ENCODE assay signal across 25 cellular contexts in genomic region chr1:45635211-45635610, GRCh38. TPM values are rescaled to one million over a fixed set of nuclear protein-coding genes. Genes with fewer than 3 reads are reported as not detected.
"Had no signal": no experiment of that assay in that cellular context is flagged by ENCODE, and none has a peak within 500 bp of the region (broad histone marks: within the 10 kb centered on the region; RNA-seq: fewer than 3 reads in every experiment).

No MANE protein-coding gene starts in this region.

- H3K4me3 ChIP-seq: ascending aorta, colonic mucosa, esophagus muscularis mucosa, lower lobe of right lung, sigmoid colon, smooth muscle cell had no signal

- DNase-seq: activated B cell treated with CpG ODN at 0.5 μM for 24 hours; activated CD4-positive, alpha-beta T cell treated with anti-CD3 and anti-CD28 coated beads for 36 hours; activated CD4-positive, alpha-beta T cell treated with anti-CD3 and anti-CD28 coated beads, Interleukin-2, amount 50 U/mL, for 4 hours; activated CD8-positive, alpha-beta memory T cell treated with anti-CD3 and anti-CD28 coated beads for 24 hours; activated CD8-positive, alpha-beta memory T cell treated with anti-CD3 and anti-CD28 coated beads, Interleukin-2, amount 50 U/mL, for 4 hours; activated T-cell treated with anti-CD3 and anti-CD28 coated beads, Interleukin-2, amount 50 U/mL, for 24 hours; brain microvascular endothelial cell; colonic mucosa; hypothalamus; left colon; lower lobe of right lung; naive thymus-derived CD4-positive, alpha-beta T cell; occipital lobe; posterior cingulate gyrus; sigmoid colon; stimulated activated CD4-positive, alpha-beta T cell treated with anti-CD3 and anti-CD28 coated beads, Interleukin-15, amount 100 ng/mL, for 24 hours; stimulated activated naive B cell treated with anti-CD40 and anti-IgM and Interleukin-4, amounts not matched to agents 10 μg/mL and 1 μg/mL and 100 μg/mL, for 72 hours; T1000 had no signal

- H3K27ac ChIP-seq: ascending aorta, brain microvascular endothelial cell, colonic mucosa, esophagus muscularis mucosa, lower lobe of right lung, sigmoid colon had no signal

- ATAC-seq: activated CD4-positive, alpha-beta T cell treated with anti-CD3 and anti-CD28 coated beads for 36 hours; activated naive CD4-positive, alpha-beta T cell treated with anti-CD3 and anti-CD28 coated beads, Interleukin-2, amount 50 U/mL, for 72 hours; activated T-helper 17 cell treated with anti-CD3 and anti-CD28 coated beads, Interleukin-2, amount 50 U/mL, for 72 hours; left colon; lower lobe of right lung; naive thymus-derived CD4-positive, alpha-beta T cell; stimulated activated naive B cell treated with anti-CD40 and anti-IgM and Interleukin-4, amounts not matched to agents 10 μg/mL and 1 μg/mL and 100 μg/mL, for 72 hours had no signal

- H3K9me3 ChIP-seq: ascending aorta, colonic mucosa, esophagus muscularis mucosa, lower lobe of right lung, sigmoid colon had no signal

- H3K4me1 ChIP-seq: ascending aorta, colonic mucosa had no signal

- H3K27me3 ChIP-seq: ascending aorta, brain microvascular endothelial cell, colonic mucosa, esophagus muscularis mucosa, sigmoid colon had no signal

- FAIRE-seq: frontal cortex, islet of Langerhans had no signal

RNA-seq across cellular contexts. Expression of gene CCDC17, which starts 11.4 kb away (rescaled TPM):
- total RNA-seq: ascending aorta had no signal
